8 cellular contexts compared by ENCODE assay signal in genomic region chr17:40791808-40792436, GRCh38. TPM values are rescaled to one million over a fixed set of nuclear protein-coding genes. Genes with fewer than 3 reads are reported as not detected.
DNase-seq lines count a peak whose midpoint lies in the region; ATAC-seq and TF ChIP-seq lines count a peak whose summit lies in the region.

No MANE protein-coding gene starts in this region.

- TF ChIP-seq CTCF in AG09319 (IDR thresholded peaks at IDR 0.05; ENCODE audit: low read depth, low read length) (peak; percentile 67), body of pancreas (IDR thresholded peaks at IDR 0.05) (peak in 6 of 7 experiments; percentile 30 to 62 (median 56)), left lung (IDR thresholded peaks at IDR 0.05) (peak in 1 of 2 donors; percentile 52)

- WGBS in body of pancreas, 2 donors, result 18% methylated on average over 5 of the region's 5 CpGs

- H3K27me3 ChIP-seq in body of pancreas (no peaks in the 10 kb centered on the region), left lung (peaks cover 0 to 24% of the 10 kb centered on the region in 2 donors)

- no peak for TF ChIP-seq EP300 in Ishikawa (IDR thresholded peaks at IDR 0.05; ENCODE audit: borderline replicate concordance)

- DNase-seq in AG09319 (ENCODE audit: extremely low read depth, low read depth), result no peak
- no peak for DNase-seq in body of pancreas
- DNase-seq in left lung, result no peak
- no peak for DNase-seq in NCI-H446 treated with DMSO at 0.1 percent for 48 hours (lab: John Stamatoyannopoulos, UW)
- no peak for DNase-seq in SKM-1 treated with dmso at 0.1 percent for 144 hours (lab: John Stamatoyannopoulos, UW; ENCODE audit: unreplicated experiment)

- H3K9me3 ChIP-seq in body of pancreas, result no peaks in the 10 kb centered on the region
- H3K9me3 ChIP-seq in left lung, result no peaks in the 10 kb centered on the region

- H3K36me3 ChIP-seq in body of pancreas (replicated peaks in 1 of 2; ENCODE audit: insufficient read depth in 1 of 2, low read depth in 2 of 2) (no peaks in the 10 kb centered on the region), left lung (no peaks in the 10 kb centered on the region)

- H3K4me1 ChIP-seq in body of pancreas (no peaks in the 10 kb centered on the region), left lung (no peaks in the 10 kb centered on the region)

- H3K27ac ChIP-seq in body of pancreas, result no peak overlapping the region
- no peak overlapping the region for H3K27ac ChIP-seq in left lung

- TF ChIP-seq POLR2A in body of pancreas (IDR thresholded peaks at IDR 0.05), result no peak

- no peak overlapping the region for H3K4me3 ChIP-seq in body of pancreas
- no peak overlapping the region for H3K4me3 ChIP-seq in left lung

- intact Hi-C loops in body of pancreas (cut with DNase I) (no loop called here), left lung (cut with DNase I) (loop anchor here in 1 of 2 donors (5.0 kb wide), 1 partner anchor 175 kb away; no protein-coding TSS in a partner anchor)

- ATAC-seq in body of pancreas (no peak), left lung (peak; percentile 65), GM19463 (IDR thresholded peaks at IDR 0.05; ENCODE audit: unreplicated experiment) (no peak), HG03439 (IDR thresholded peaks at IDR 0.05; ENCODE audit: unreplicated experiment) (no peak)

- TF ChIP-seq RAD21 in Ishikawa (IDR thresholded peaks at IDR 0.05; ENCODE audit: low read depth), result peak; percentile 59

TF ChIP-seq in Ishikawa, 13 proteins besides CTCF, POLR2A, EP300 and RAD21:
- TF ChIP-seq EGR1 (IDR thresholded peaks at IDR 0.05), result no peak

RNA-seq across cellular contexts. Expression of gene KRT28, which starts 7.8 kb away (rescaled TPM):
- total RNA-seq in body of pancreas (not detected), left lung (not detected)

RNA-seq across cellular contexts. Expression of gene KRT27, which starts 9.6 kb away (rescaled TPM):
- not detected for total RNA-seq in body of pancreas
- total RNA-seq in left lung, result under 1 TPM; 0.44 to 0.55 TPM

RNA-seq across cellular contexts. Expression of gene KRT26, which starts 19.9 kb away (rescaled TPM):
- total RNA-seq in body of pancreas, result not detected
- not detected for total RNA-seq in left lung

RNA-seq across cellular contexts. Expression of gene KRT10, which starts 30.5 kb away (rescaled TPM):
- 1 to 10 TPM; 3.3 to 8.0 TPM for total RNA-seq in body of pancreas
- 10 to 100 TPM; 42.0 to 43.2 TPM for total RNA-seq in left lung

RNA-seq across cellular contexts. Expression of gene KRT25, which starts 36.8 kb away (rescaled TPM):
- total RNA-seq in body of pancreas (not detected), left lung (not detected)
